Comparison of ENCODE assay signal across 8 cellular contexts in the genomic region with DNA sequence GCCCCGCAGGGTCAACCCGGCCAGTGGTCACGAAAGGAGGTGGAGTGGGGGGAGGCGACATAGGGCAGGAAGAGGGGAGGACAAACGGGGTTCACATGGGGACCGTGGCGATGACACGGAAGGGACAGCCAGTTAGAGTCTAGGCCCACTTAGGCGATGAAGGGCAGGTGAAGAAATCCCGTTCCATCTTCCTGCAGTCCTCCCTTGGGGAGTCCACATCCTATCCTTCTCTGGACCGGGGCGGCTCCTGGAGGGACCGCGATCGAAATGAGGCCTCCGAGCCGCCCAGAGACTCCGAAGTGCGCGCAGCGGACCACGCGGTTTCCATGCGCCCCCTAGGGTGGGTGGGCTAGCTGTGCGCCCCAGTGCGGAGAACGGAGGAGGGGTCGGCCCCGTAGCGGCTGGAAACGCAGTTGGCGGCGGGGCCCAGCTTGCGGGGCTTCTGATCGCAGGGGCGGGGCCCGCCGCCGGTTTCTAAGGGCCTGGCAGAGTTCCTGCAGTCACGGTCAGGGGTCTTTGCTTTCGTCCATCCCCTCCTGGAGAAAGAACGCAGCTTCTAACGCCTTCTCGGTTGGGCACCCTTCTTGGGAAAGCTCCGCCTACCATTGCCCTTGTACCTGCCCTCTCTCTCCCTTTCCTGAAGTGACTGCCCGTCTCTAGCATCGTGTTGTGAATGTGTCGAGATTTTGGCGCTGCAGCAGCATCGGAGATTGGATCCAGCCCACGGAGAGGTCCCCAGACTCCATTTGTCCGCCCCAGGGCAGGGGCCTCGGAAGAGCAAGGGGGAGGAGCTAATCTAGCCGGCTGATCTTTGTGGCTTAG. TPM values are rescaled to one million over a fixed set of nuclear protein-coding genes. Genes with fewer than 3 reads are reported as not detected.
A peak's percentile ranks its signal among the peaks of the same experiment; 100 is the strongest.
DNase-seq lines count a peak whose midpoint lies in the region; ATAC-seq, FAIRE-seq and TF ChIP-seq lines count a peak whose summit lies in the region.
"Had no signal": no experiment of that assay in that cellular context is flagged by ENCODE, and none has a peak within 500 bp of the region (broad histone marks: within the 10 kb centered on the region; RNA-seq: fewer than 3 reads in every experiment).

No MANE protein-coding gene starts in this region.

- no peak for DNase-seq in HFFc6
- peak in 4 of 5 experiments; percentile 22 to 50 (median 34) for DNase-seq in T-helper 2 cell
- no peak for DNase-seq in GM12878 (ENCODE audit: low read depth, low spot score)
- peak; percentile 78 for DNase-seq in iPS-NIHi7 (ENCODE audit: extremely low spot score)
- DNase-seq in smooth muscle cell (lab: John Stamatoyannopoulos, UW; ENCODE audit: unreplicated experiment) = no peak
- no peak for DNase-seq in AML-193 (lab: John Stamatoyannopoulos, UW)

- POLR2A ChIA-PET in GM12878 (lab: Charles Lee) = no interaction called here

- intact Hi-C loops in GM12878 (cut with micrococcal nuclease; ENCODE audit: unreplicated experiment) = loop anchor here (2.0 kb wide), 1 partner anchor 21 kb away; no protein-coding TSS in a partner anchor

- H3K4me1 Mint-ChIP-seq in HFFc6 (ENCODE audit: low read depth) = peaks cover 16% of the 10 kb centered on the region

- peak; percentile 64 for TF ChIP-seq CTCF in HFFc6 (IDR thresholded peaks at IDR 0.05)
- TF ChIP-seq CTCF in GM12878 (IDR thresholded peaks at IDR 0.05 in 2 of 3, conservative IDR thresholded peaks at IDR 0.05 in 1 of 3; ENCODE audit: control insufficient read depth in 2 of 3, extremely low read depth in 1 of 3, insufficient read depth in 1 of 3, low read depth in 3 of 3, low read length in 3 of 3) = peak in 2 of 3 experiments; percentile 30 to 43; a peak in 3 of 6 replicates
- TF ChIP-seq CTCF in smooth muscle cell (IDR thresholded peaks at IDR 0.05; ENCODE audit: borderline replicate concordance, insufficient read depth, poor library complexity, severe bottlenecking) = peak; percentile 45

- no peak overlapping the region for H3K9ac ChIP-seq in GM12878 (ENCODE audit: control insufficient read depth, insufficient read depth, low read length)
- peak overlapping the region; percentile 40 for H3K9ac ChIP-seq in smooth muscle cell (ENCODE audit: low read depth)

- H2AFZ ChIP-seq in GM12878 (ENCODE audit: control insufficient read depth, low read depth, low read length) = peak overlapping the region; percentile 66
- peak overlapping the region; percentile 10 for H2AFZ ChIP-seq in smooth muscle cell (ENCODE audit: low read depth)

- CTCF ChIA-PET in GM12878 (lab: Yijun Ruan, JAX) = interaction anchor here (1.0 kb wide), 1 partner anchor 20 kb away, joined by 3 read pairs; no protein-coding TSS in a partner anchor

- H3K27ac ChIP-seq in GM12878 (ENCODE audit: control insufficient read depth, insufficient read depth) (no peak overlapping the region), smooth muscle cell (ENCODE audit: low read depth) (no peak overlapping the region)

- SMC1A ChIA-PET in GM12878 (lab: Charles Lee; ENCODE audit: uncharacterized antibody, unreplicated experiment) = interaction anchor here (0.6 kb wide), 1 partner anchor 173 kb away, joined by 3 read pairs; no protein-coding TSS in a partner anchor

- no peak overlapping the region for H3K27ac Mint-ChIP-seq in HFFc6

- no peaks in the 10 kb centered on the region for H4K20me1 ChIP-seq in GM12878 (ENCODE audit: control insufficient read depth, insufficient read depth)
- H4K20me1 ChIP-seq in smooth muscle cell (ENCODE audit: low read depth) = peaks cover 12% of the 10 kb centered on the region

- H3K9me3 ChIP-seq in GM12878 (replicated peaks; ENCODE audit: control insufficient read depth, insufficient read depth, low read length) (no peaks in the 10 kb centered on the region), smooth muscle cell (replicated peaks; ENCODE audit: low read depth) (no peaks in the 10 kb centered on the region)

- no peaks in the 10 kb centered on the region for H3K27me3 Mint-ChIP-seq in HFFc6 (ENCODE audit: insufficient read depth)

- in situ Hi-C loops in GM12878 (cut with MboI) = no loop called here

- no peak for TF ChIP-seq EP300 in GM12878 (IDR thresholded peaks at IDR 0.05; ENCODE audit: borderline replicate concordance in 1 of 2, control insufficient read depth in 1 of 2, low read depth in 2 of 2, low read length in 2 of 2)

- H3K9me3 Mint-ChIP-seq in HFFc6 = no peaks in the 10 kb centered on the region

- H3K4me3 Mint-ChIP-seq in HFFc6 = peak overlapping the region; percentile 86

- H3K4me1 ChIP-seq in GM12878 (ENCODE audit: control insufficient read depth, insufficient read depth, low read length) (no peaks in the 10 kb centered on the region), smooth muscle cell (ENCODE audit: low read depth) (peaks cover 4% of the 10 kb centered on the region)

- RAD21 ChIA-PET in GM12878 (lab: Charles Lee; ENCODE audit: unreplicated experiment) = no interaction called here

- H3K4me3 ChIP-seq in GM12878 (peak overlapping the region; percentile 37), smooth muscle cell (peak overlapping the region; percentile 67)

- H3K36me3 ChIP-seq in GM12878 (ENCODE audit: control insufficient read depth in 2 of 2, insufficient read depth in 2 of 2, low read length in 1 of 2) (no peaks in the 10 kb centered on the region), smooth muscle cell (ENCODE audit: low read depth) (no peaks in the 10 kb centered on the region)

- no peak for FAIRE-seq in GM12878 (lab: Jason Lieb, UNC)
- FAIRE-seq: islet of Langerhans had no signal

- TF ChIP-seq RAD21 in GM12878 (IDR thresholded peaks at IDR 0.05; ENCODE audit: insufficient read depth, low read depth, low read length) = peak; percentile 20; the same call in 1 of the 2 replicates

- H3K79me2 ChIP-seq in GM12878 (ENCODE audit: control insufficient read depth, insufficient read depth, low read length) (no peaks in the 10 kb centered on the region), smooth muscle cell (ENCODE audit: low read depth) (no peaks in the 10 kb centered on the region)

- peaks cover 13% of the 10 kb centered on the region for H3F3A ChIP-seq in smooth muscle cell (ENCODE audit: low read depth)

- BruUV-seq in GM12878 (replicated peaks; lab: Mats Ljungman, UMichigan) = no TSS peak

- TF ChIP-seq POLR2A in GM12878 (IDR thresholded peaks at IDR 0.05; ENCODE audit: low read depth, low read length) = no peak

- ATAC-seq in GM12878 (peak; percentile 79), GM19328 (IDR thresholded peaks at IDR 0.05; ENCODE audit: unreplicated experiment) (no peak)

- H3K36me3 Mint-ChIP-seq in HFFc6 (ENCODE audit: low read depth) = no peaks in the 10 kb centered on the region

- H3K4me2 ChIP-seq in GM12878 (ENCODE audit: control insufficient read depth, insufficient read depth) (peak overlapping the region; percentile 78), smooth muscle cell (peak overlapping the region; percentile 96)

- 5% methylated on average over 48 of the region's 54 CpGs for WGBS in GM12878 (ENCODE audit: insufficient coverage, insufficient replicate concordance, low lambda C conversion rate, missing lambda C conversion rate)
- 6% methylated on average over 52 of the region's 54 CpGs for WGBS in smooth muscle cell (ENCODE audit: low lambda C conversion rate)

- H3K27me3 ChIP-seq in GM12878 (replicated peaks in 1 of 2; ENCODE audit: control insufficient read depth in 2 of 2, insufficient read depth in 2 of 2, low read length in 1 of 2) (no peaks in the 10 kb centered on the region; a peak in 1 of 4 replicates), smooth muscle cell (ENCODE audit: low read depth) (no peaks in the 10 kb centered on the region)

RNA-seq across cellular contexts. Expression of gene TMEM225B, which starts 17.9 kb away (rescaled TPM):
- total RNA-seq in HFFc6 (2021; fragmentation: NEBNext Ultra II Directional; extraction: Animal tissue kit (Norgen Biotek cat#: 25700)) = 1 to 10 TPM in 1 of 6 experiments, under 1 TPM in 5; 0.24 to 1.4 (median 0.52) TPM
- total RNA-seq in GM12878 (2013; cell fraction: nucleolus; rRNA removed) = 1.1 and 1.9 TPM in 2 replicates
- total RNA-seq in GM12878 (2014; rRNA removed) = 0.60 and 0.62 TPM in 2 replicates
- total RNA-seq in GM12878 (2014; rRNA removed; fragmentation: Illumina TruSeq; extraction: Trizol) = 0.23 and 0.31 TPM in 2 replicates
- total RNA-seq in GM12878 (2021) = 0.26 and 0.45 TPM in 2 replicates
- polyA plus RNA-seq in GM12878 (2011; ENCODE audit: low read depth) = 0.60 TPM
- polyA plus RNA-seq in GM12878 (2011; rRNA removed) = 1.4 and 1.9 TPM in 2 replicates
- polyA plus RNA-seq in GM12878 (2011; cell fraction: cytosol; rRNA removed) = 1.3 TPM in 2 replicates
- polyA plus RNA-seq in GM12878 (2011; cell fraction: nucleus; rRNA removed) = 2.0 and 5.1 TPM in 2 replicates
- 0.62 and 0.68 TPM in 2 replicates for polyA plus RNA-seq in GM12878 (2012)
- polyA plus RNA-seq in GM12878 (2014; fragmentation: Illumina TruSeq; extraction: Trizol) = 0.22 TPM in 1 of 2 replicates, not detected in the other
- under 1 TPM; 0.31 to 0.55 TPM for polyA plus RNA-seq in GM12878 (2014; fragmentation: Nextera tagmentation; extraction: Ambion mirVana)
- 0.11 and 0.85 TPM in 2 replicates for polyA plus RNA-seq in GM12878 (2014; rRNA removed)
- under 1 TPM; 0.27 to 0.55 TPM for polyA plus RNA-seq in GM12878 (2016; fragmentation: Nextera tagmentation; extraction: Ambion mirVana)
- polyA minus RNA-seq in GM12878 (2011; rRNA and poly(A)+ RNA removed) = 0.67 and 1.4 TPM in 2 replicates
- polyA minus RNA-seq in GM12878 (2011; cell fraction: cytosol; rRNA and poly(A)+ RNA removed) = not detected in 2 replicates
- polyA minus RNA-seq in GM12878 (2011; cell fraction: nucleus; rRNA and poly(A)+ RNA removed) = 0.36 TPM in 1 of 2 replicates, not detected in the other
- 3.3 and 4.7 TPM in 2 replicates for total RNA-seq in smooth muscle cell
- 3.6 and 5.4 TPM in 2 replicates for polyA plus RNA-seq in smooth muscle cell

RNA-seq across cellular contexts. Expression of gene ZNF655, which starts 21.7 kb away (rescaled TPM):
- 10 to 100 TPM; 38.6 to 50.0 (median 43.5) TPM for total RNA-seq in HFFc6 (2021; fragmentation: NEBNext Ultra II Directional; extraction: Animal tissue kit (Norgen Biotek cat#: 25700))
- 323 and 325 TPM in 2 replicates for total RNA-seq in GM12878 (2013; cell fraction: nucleolus; rRNA removed)
- total RNA-seq in GM12878 (2014; rRNA removed) = 54.3 and 57.2 TPM in 2 replicates
- 52.9 and 54.2 TPM in 2 replicates for total RNA-seq in GM12878 (2014; rRNA removed; fragmentation: Illumina TruSeq; extraction: Trizol)
- 43.7 and 43.8 TPM in 2 replicates for total RNA-seq in GM12878 (2021)
- 24.4 TPM for polyA plus RNA-seq in GM12878 (2011; ENCODE audit: low read depth)
- 107 and 133 TPM in 2 replicates for polyA plus RNA-seq in GM12878 (2011; rRNA removed)
- polyA plus RNA-seq in GM12878 (2011; cell fraction: cytosol; rRNA removed) = 71.5 and 86.9 TPM in 2 replicates
- polyA plus RNA-seq in GM12878 (2011; cell fraction: nucleus; rRNA removed) = 173 and 184 TPM in 2 replicates
- 34.9 and 40.6 TPM in 2 replicates for polyA plus RNA-seq in GM12878 (2012)
- 61.2 and 80.1 TPM in 2 replicates for polyA plus RNA-seq in GM12878 (2014; fragmentation: Illumina TruSeq; extraction: Trizol)
- 10 to 100 TPM; 14.5 to 21.4 TPM for polyA plus RNA-seq in GM12878 (2014; fragmentation: Nextera tagmentation; extraction: Ambion mirVana)
- 75.1 and 76.0 TPM in 2 replicates for polyA plus RNA-seq in GM12878 (2014; rRNA removed)
- polyA plus RNA-seq in GM12878 (2016; fragmentation: Nextera tagmentation; extraction: Ambion mirVana) = 10 to 100 TPM; 52.1 to 52.7 TPM
- 76.9 and 90.5 TPM in 2 replicates for polyA minus RNA-seq in GM12878 (2011; rRNA and poly(A)+ RNA removed)
- 22.1 and 28.3 TPM in 2 replicates for polyA minus RNA-seq in GM12878 (2011; cell fraction: cytosol; rRNA and poly(A)+ RNA removed)
- 73.3 and 96.1 TPM in 2 replicates for polyA minus RNA-seq in GM12878 (2011; cell fraction: nucleus; rRNA and poly(A)+ RNA removed)
- total RNA-seq in smooth muscle cell = 55.5 and 67.2 TPM in 2 replicates
- 21.6 and 33.4 TPM in 2 replicates for polyA plus RNA-seq in smooth muscle cell

RNA-seq across cellular contexts. Expression of gene FAM200A, which starts 28.3 kb away (rescaled TPM):
- total RNA-seq in HFFc6 (2021; fragmentation: NEBNext Ultra II Directional; extraction: Animal tissue kit (Norgen Biotek cat#: 25700)) = 1 to 10 TPM; 3.6 to 5.5 (median 5.3) TPM
- total RNA-seq in GM12878 (2013; cell fraction: nucleolus; rRNA removed) = 14.0 and 14.3 TPM in 2 replicates
- 5.6 and 7.6 TPM in 2 replicates for total RNA-seq in GM12878 (2014; rRNA removed)
- 7.6 and 8.0 TPM in 2 replicates for total RNA-seq in GM12878 (2014; rRNA removed; fragmentation: Illumina TruSeq; extraction: Trizol)
- 4.0 and 4.1 TPM in 2 replicates for total RNA-seq in GM12878 (2021)
- polyA plus RNA-seq in GM12878 (2011; ENCODE audit: low read depth) = 1.8 TPM
- 7.6 and 11.4 TPM in 2 replicates for polyA plus RNA-seq in GM12878 (2011; rRNA removed)
- polyA plus RNA-seq in GM12878 (2011; cell fraction: cytosol; rRNA removed) = 3.9 and 4.2 TPM in 2 replicates
- polyA plus RNA-seq in GM12878 (2011; cell fraction: nucleus; rRNA removed) = 2.1 and 2.4 TPM in 2 replicates
- polyA plus RNA-seq in GM12878 (2012) = 2.3 and 4.2 TPM in 2 replicates
- 7.4 and 9.6 TPM in 2 replicates for polyA plus RNA-seq in GM12878 (2014; fragmentation: Illumina TruSeq; extraction: Trizol)
- 1 to 10 TPM; 2.7 to 3.1 TPM for polyA plus RNA-seq in GM12878 (2014; fragmentation: Nextera tagmentation; extraction: Ambion mirVana)
- polyA plus RNA-seq in GM12878 (2014; rRNA removed) = 4.8 and 6.4 TPM in 2 replicates
- 1 to 10 TPM; 6.6 to 9.0 TPM for polyA plus RNA-seq in GM12878 (2016; fragmentation: Nextera tagmentation; extraction: Ambion mirVana)
- 2.7 and 3.1 TPM in 2 replicates for polyA minus RNA-seq in GM12878 (2011; rRNA and poly(A)+ RNA removed)
- 2.5 TPM in 2 replicates for polyA minus RNA-seq in GM12878 (2011; cell fraction: cytosol; rRNA and poly(A)+ RNA removed)
- polyA minus RNA-seq in GM12878 (2011; cell fraction: nucleus; rRNA and poly(A)+ RNA removed) = 3.7 and 5.5 TPM in 2 replicates
- total RNA-seq in smooth muscle cell = 10.0 and 12.8 TPM in 2 replicates
- 5.9 and 8.1 TPM in 2 replicates for polyA plus RNA-seq in smooth muscle cell

RNA-seq across cellular contexts. Expression of gene ZSCAN25, which starts 36.6 kb away (rescaled TPM):
- 10 to 100 TPM in 3 of 6 experiments, 1 to 10 TPM in 3; 9.3 to 12.6 (median 9.9) TPM for total RNA-seq in HFFc6 (2021; fragmentation: NEBNext Ultra II Directional; extraction: Animal tissue kit (Norgen Biotek cat#: 25700))
- total RNA-seq in GM12878 (2013; cell fraction: nucleolus; rRNA removed) = 50.8 and 54.7 TPM in 2 replicates
- total RNA-seq in GM12878 (2014; rRNA removed) (11.1 and 11.4 TPM in 2 replicates), GM12878 (2014; rRNA removed; fragmentation: Illumina TruSeq; extraction: Trizol) (8.0 and 8.3 TPM in 2 replicates), GM12878 (2021) (11.4 and 14.5 TPM in 2 replicates), smooth muscle cell (8.0 and 11.5 TPM in 2 replicates)
- polyA plus RNA-seq in GM12878 (2011; ENCODE audit: low read depth) = 4.1 TPM
- polyA plus RNA-seq in GM12878 (2011; rRNA removed) (14.9 and 15.6 TPM in 2 replicates), GM12878 (2014; fragmentation: Illumina TruSeq; extraction: Trizol) (4.7 and 6.4 TPM in 2 replicates), GM12878 (2014; fragmentation: Nextera tagmentation; extraction: Ambion mirVana) (under 1 TPM; 0.79 to 0.98 TPM), GM12878 (2014; rRNA removed) (8.8 and 9.5 TPM in 2 replicates), GM12878 (2016; fragmentation: Nextera tagmentation; extraction: Ambion mirVana) (10 to 100 TPM in 1 of 2 experiments, 1 to 10 TPM in 1; 9.8 to 10.1 TPM), smooth muscle cell (6.2 and 10.0 TPM in 2 replicates)
- polyA plus RNA-seq in GM12878 (2011; cell fraction: cytosol; rRNA removed) = 14.0 and 15.4 TPM in 2 replicates
- 22.0 and 25.2 TPM in 2 replicates for polyA plus RNA-seq in GM12878 (2011; cell fraction: nucleus; rRNA removed)
- 5.0 and 6.6 TPM in 2 replicates for polyA plus RNA-seq in GM12878 (2012)
- 36.6 and 51.0 TPM in 2 replicates for polyA minus RNA-seq in GM12878 (2011; rRNA and poly(A)+ RNA removed)
- 5.3 and 6.4 TPM in 2 replicates for polyA minus RNA-seq in GM12878 (2011; cell fraction: cytosol; rRNA and poly(A)+ RNA removed)
- polyA minus RNA-seq in GM12878 (2011; cell fraction: nucleus; rRNA and poly(A)+ RNA removed) = 29.3 and 56.6 TPM in 2 replicates

Comparison
In these comparisons a context has a peak if more than half of its experiments do, and no peak if none do; other contexts are left out.
1. DNase-seq: peak in T-helper 2 cell (4 of 5) and iPS-NIHi7 (single experiment); none in HFFc6 (single experiment), GM12878 (single experiment), smooth muscle cell (single experiment) and AML-193 (0 of 2).
2. Peak in every context shown above with its lines, with median percentiles within 50 percentile points of each other: CTCF ChIP-seq.